Comparison of ENCODE assay signal across 20 cellular contexts in the genomic region with DNA sequence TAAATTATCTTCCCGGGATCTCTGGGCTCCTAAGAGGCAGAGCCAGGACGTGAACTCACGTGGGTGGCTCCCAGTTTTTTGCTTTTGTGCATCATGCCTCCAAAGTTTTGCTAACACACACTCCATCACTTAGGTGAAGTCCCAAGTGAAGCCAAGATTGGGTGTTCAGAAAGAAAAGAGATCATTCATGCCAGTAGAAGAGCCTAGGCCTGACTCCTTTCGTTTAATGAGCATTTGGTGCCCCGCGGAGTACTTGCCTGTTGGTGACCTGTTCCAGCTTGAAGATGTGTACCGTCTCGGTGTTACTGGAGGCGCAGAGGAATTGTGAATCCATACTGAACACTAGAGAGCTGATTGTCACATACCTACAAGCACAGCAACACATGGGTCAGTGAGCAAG.
"Had no signal": no experiment of that assay in that cellular context is flagged by ENCODE, and none has a peak within 500 bp of the region (broad histone marks: within the 10 kb centered on the region; RNA-seq: fewer than 3 reads in every experiment).

No MANE protein-coding gene starts in this region.

- DNase-seq: cortex of kidney; dorsolateral prefrontal cortex; effector CD8-positive, alpha-beta T cell; heart right ventricle; hypothalamus; left lung; lower lobe of right lung; natural killer cell; posterior cingulate gyrus; right cardiac atrium; stimulated activated CD4-positive, alpha-beta T cell treated with anti-CD3 and anti-CD28 coated beads, Interleukin-2, amount 100 ng/mL, for 48 hours; testis; upper lobe of right lung had no signal

- H3K9me3 Mint-ChIP-seq: memory B cell; mesothelial cell of epicardium; natural killer cell; neural crest cell; stimulated activated naive CD8-positive, alpha-beta T cell treated with anti-CD3 and anti-CD28 coated beads, Interleukin-15, Interleukin-2, amounts not matched to agents 100 ng/mL and 50 ng/mL, for 24 hours had no signal

- H3K27ac Mint-ChIP-seq: memory B cell; mesothelial cell of epicardium; stimulated activated naive CD8-positive, alpha-beta T cell treated with anti-CD3 and anti-CD28 coated beads, Interleukin-15, Interleukin-2, amounts not matched to agents 100 ng/mL and 50 ng/mL, for 24 hours had no signal

- H3K4me3 ChIP-seq: dorsolateral prefrontal cortex, heart right ventricle, left lung, lower lobe of right lung, smooth muscle cell, testis, tibial nerve, upper lobe of right lung had no signal

- H3K4me3 Mint-ChIP-seq: memory B cell; mesothelial cell of epicardium; natural killer cell; neural crest cell; stimulated activated naive CD8-positive, alpha-beta T cell treated with anti-CD3 and anti-CD28 coated beads, Interleukin-15, Interleukin-2, amounts not matched to agents 100 ng/mL and 50 ng/mL, for 24 hours had no signal

- H3K9me3 ChIP-seq: heart right ventricle, left lung, lower lobe of right lung, testis, tibial nerve, upper lobe of right lung had no signal

- ATAC-seq: esophagus mucosa, heart right ventricle, left lung, lower lobe of right lung, natural killer cell, right cardiac atrium, upper lobe of right lung had no signal

- H3K27me3 Mint-ChIP-seq: memory B cell; stimulated activated naive CD8-positive, alpha-beta T cell treated with anti-CD3 and anti-CD28 coated beads, Interleukin-15, Interleukin-2, amounts not matched to agents 100 ng/mL and 50 ng/mL, for 24 hours had no signal

- H3K27ac ChIP-seq: left lung, lower lobe of right lung, tibial nerve, upper lobe of right lung had no signal

- H3K27me3 ChIP-seq: dorsolateral prefrontal cortex, heart right ventricle, left lung, testis, tibial nerve, upper lobe of right lung had no signal
